ENCODE assay signal across 9 cellular contexts in the genomic region with DNA sequence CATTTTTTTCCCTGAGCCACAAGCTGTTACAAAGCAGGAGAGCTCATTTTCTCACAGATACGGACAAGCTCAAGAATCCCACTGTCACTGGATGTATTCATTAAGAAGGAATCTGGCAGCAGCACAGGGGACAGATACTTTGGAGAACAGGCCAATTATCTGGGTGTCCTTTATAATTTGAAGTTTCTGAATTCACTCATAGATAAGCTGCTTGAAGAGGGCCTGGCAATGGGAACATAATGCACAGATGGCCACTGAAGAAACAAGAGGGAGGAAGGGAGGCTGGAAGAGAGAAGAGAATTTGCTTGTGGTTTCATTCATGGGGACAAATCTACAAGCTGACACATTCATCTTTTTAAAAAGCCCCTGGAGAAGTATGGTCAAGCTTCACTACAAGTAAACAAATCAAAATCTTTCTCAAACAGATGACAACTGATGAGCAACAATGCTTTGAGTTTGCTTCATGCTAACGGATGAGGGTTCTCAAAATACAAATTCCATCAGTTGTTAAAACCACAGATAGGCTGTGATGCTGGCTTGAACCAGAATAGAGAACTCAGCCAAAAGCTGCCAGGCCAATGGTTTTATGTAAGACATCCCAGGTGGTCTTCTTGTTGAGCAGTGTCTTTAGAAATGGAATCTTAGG. TPM values are rescaled to one million over a fixed set of nuclear protein-coding genes. Genes with fewer than 3 reads are reported as not detected.
DNase-seq lines count a peak whose midpoint lies in the region; ATAC-seq and TF ChIP-seq lines count a peak whose summit lies in the region.
"Had no signal": no experiment of that assay in that cellular context is flagged by ENCODE, and none has a peak within 500 bp of the region (broad histone marks: within the 10 kb centered on the region; RNA-seq: fewer than 3 reads in every experiment).

No MANE protein-coding gene starts in this region.

- H3K9me3 ChIP-seq in OCI-LY1 (ENCODE audit: low read length), result no peaks in the 10 kb centered on the region
- H3K9me3 ChIP-seq in skeletal muscle tissue (ENCODE audit: control insufficient read depth in 3 of 3, low read length in 3 of 3), result no peaks in the 10 kb centered on the region
- H3K9me3 ChIP-seq: A549 had no signal

- H3K27me3 Mint-ChIP-seq in activated CD4-positive, alpha-beta T cell treated with anti-CD3 and anti-CD28 coated beads, Interleukin-2, amount 10 ng/mL, durations not matched to agents 24 days and 14 days, result no peaks in the 10 kb centered on the region
- H3K27me3 Mint-ChIP-seq in activated CD4-positive, alpha-beta T cell treated with anti-CD3 and anti-CD28 coated beads for 36 hours, result no peaks in the 10 kb centered on the region

- H3K4me1 ChIP-seq in OCI-LY1 (ENCODE audit: insufficient read depth, low read length, severe bottlenecking) (peaks cover 100% of the 10 kb centered on the region), skeletal muscle tissue (ENCODE audit: control insufficient read depth in 3 of 3, insufficient read depth in 3 of 3, low read length in 3 of 3) (peaks cover 0 to 10% (median 7%) of the 10 kb centered on the region in 3 donors)
- H3K4me1 ChIP-seq: A549 had no signal

- H3K4me3 Mint-ChIP-seq in activated CD4-positive, alpha-beta T cell treated with anti-CD3 and anti-CD28 coated beads, Interleukin-2, amount 10 ng/mL, durations not matched to agents 24 days and 14 days, result peak overlapping the region; percentile 5
- H3K4me3 Mint-ChIP-seq in activated CD4-positive, alpha-beta T cell treated with anti-CD3 and anti-CD28 coated beads for 36 hours, result no peak overlapping the region

- intact Hi-C loops in activated CD4-positive, alpha-beta T cell treated with anti-CD3 and anti-CD28 coated beads, Interleukin-2, amount 10 ng/mL, durations not matched to agents 24 days and 14 days (cut with micrococcal nuclease), result no loop called here
- intact Hi-C loops in activated CD4-positive, alpha-beta T cell treated with anti-CD3 and anti-CD28 coated beads for 36 hours (cut with DNase I, micrococcal nuclease), result no loop called here
- intact Hi-C loops in Right ventricle myocardium superior (cut with DNase I), result no loop called here

- peaks cover 61% of the 10 kb centered on the region for H3K36me3 Mint-ChIP-seq in activated CD4-positive, alpha-beta T cell treated with anti-CD3 and anti-CD28 coated beads, Interleukin-2, amount 10 ng/mL, durations not matched to agents 24 days and 14 days (ENCODE audit: low read depth)
- H3K36me3 Mint-ChIP-seq in activated CD4-positive, alpha-beta T cell treated with anti-CD3 and anti-CD28 coated beads for 36 hours (ENCODE audit: low read depth), result peaks cover 59% of the 10 kb centered on the region

- peaks cover 100% of the 10 kb centered on the region for H3K79me2 ChIP-seq in OCI-LY1 (ENCODE audit: insufficient read depth, low read length)

- H3K9me2 ChIP-seq in OCI-LY1 (ENCODE audit: low read depth, low read length), result no peaks in the 10 kb centered on the region

- no peak for DNase-seq in activated CD4-positive, alpha-beta T cell treated with anti-CD3 and anti-CD28 coated beads, Interleukin-2, amount 10 ng/mL, durations not matched to agents 24 days and 14 days
- no peak for DNase-seq in activated CD4-positive, alpha-beta T cell treated with anti-CD3 and anti-CD28 coated beads for 36 hours
- DNase-seq in Right ventricle myocardium superior, result no peak
- no peak for DNase-seq in NCI-H1930 (lab: John Stamatoyannopoulos, UW)
- DNase-seq in activated CD4-positive, CD25-positive, alpha-beta regulatory T cell treated with anti-CD3 and anti-CD28 coated beads, Interleukin-2, amount 50 U/mL, for 72 hours, result no peak

- peaks cover 97% of the 10 kb centered on the region for H3K36me3 ChIP-seq in OCI-LY1 (ENCODE audit: insufficient read depth, low read length)
- H3K36me3 ChIP-seq in skeletal muscle tissue (ENCODE audit: control insufficient read depth in 3 of 3, insufficient read depth in 3 of 3, low read length in 3 of 3), result no peaks in the 10 kb centered on the region

- H3F3A ChIP-seq in OCI-LY1 (ENCODE audit: insufficient read depth, low read length), result no peaks in the 10 kb centered on the region

- H3K4me2 ChIP-seq in OCI-LY1 (ENCODE audit: low read length), result peak overlapping the region; percentile 62
- H3K4me2 ChIP-seq: A549 had no signal

- H2AFZ ChIP-seq in OCI-LY1 (ENCODE audit: low read length), result no peak overlapping the region

- H3K9ac ChIP-seq in OCI-LY1 (ENCODE audit: low read length) (peak overlapping the region; percentile 19; the same call in 1 of the 2 replicates), skeletal muscle tissue (ENCODE audit: low read depth in 1 of 3, low read length in 3 of 3) (no peak overlapping the region)

- H3K27ac Mint-ChIP-seq in activated CD4-positive, alpha-beta T cell treated with anti-CD3 and anti-CD28 coated beads, Interleukin-2, amount 10 ng/mL, durations not matched to agents 24 days and 14 days, result no peak overlapping the region
- no peak overlapping the region for H3K27ac Mint-ChIP-seq in activated CD4-positive, alpha-beta T cell treated with anti-CD3 and anti-CD28 coated beads for 36 hours

- H3K4me3 ChIP-seq in OCI-LY1 (ENCODE audit: low read depth, low read length, poor library complexity, severe bottlenecking), result peak overlapping the region; percentile 46
- H3K4me3 ChIP-seq in skeletal muscle tissue (ENCODE audit: low read length in 3 of 3), result no peak overlapping the region
- H3K4me3 ChIP-seq: A549 had no signal

- no peaks in the 10 kb centered on the region for H3K27me3 ChIP-seq in OCI-LY1 (ENCODE audit: insufficient read depth, low read length)
- no peaks in the 10 kb centered on the region for H3K27me3 ChIP-seq in skeletal muscle tissue (ENCODE audit: control insufficient read depth in 3 of 3, insufficient read depth in 3 of 3, low read length in 3 of 3)

- no peak for ATAC-seq in activated CD4-positive, alpha-beta T cell treated with anti-CD3 and anti-CD28 coated beads for 36 hours
- peak; percentile 79 for ATAC-seq in Right ventricle myocardium superior (ENCODE audit: poor library complexity)
- ATAC-seq in HG03457 (IDR thresholded peaks at IDR 0.05; ENCODE audit: unreplicated experiment), result no peak
- ATAC-seq: A549 had no signal

- CTCF ChIA-PET in activated CD4-positive, alpha-beta T cell treated with anti-CD3 and anti-CD28 coated beads for 36 hours (lab: Charles Lee), result interaction anchor here (0.6 to 4.9 kb wide), 7 partner anchors 10 to 176 kb away, joined by 3 to 31 read pairs (median 5); no protein-coding TSS in a partner anchor

- H4K20me1 ChIP-seq in OCI-LY1 (ENCODE audit: insufficient read depth, low read length), result no peaks in the 10 kb centered on the region

- POLR2A ChIA-PET in activated CD4-positive, alpha-beta T cell treated with anti-CD3 and anti-CD28 coated beads for 36 hours (lab: Charles Lee), result no interaction called here

- TF ChIP-seq CTCF in OCI-LY1 (IDR thresholded peaks at IDR 0.05; ENCODE audit: low read length), result no peak

- peaks cover 74% of the 10 kb centered on the region for H3K4me1 Mint-ChIP-seq in activated CD4-positive, alpha-beta T cell treated with anti-CD3 and anti-CD28 coated beads, Interleukin-2, amount 10 ng/mL, durations not matched to agents 24 days and 14 days
- peaks cover 83% of the 10 kb centered on the region for H3K4me1 Mint-ChIP-seq in activated CD4-positive, alpha-beta T cell treated with anti-CD3 and anti-CD28 coated beads for 36 hours

- H3K27ac ChIP-seq in OCI-LY1 (ENCODE audit: low read depth, low read length, poor library complexity, severe bottlenecking), result peak overlapping the region; percentile 15
- H3K27ac ChIP-seq in skeletal muscle tissue (ENCODE audit: low read depth, low read length), result peak overlapping the region; percentile 12
- H3K27ac ChIP-seq: A549 had no signal

- H3K9me3 Mint-ChIP-seq in activated CD4-positive, alpha-beta T cell treated with anti-CD3 and anti-CD28 coated beads, Interleukin-2, amount 10 ng/mL, durations not matched to agents 24 days and 14 days, result no peaks in the 10 kb centered on the region
- no peaks in the 10 kb centered on the region for H3K9me3 Mint-ChIP-seq in activated CD4-positive, alpha-beta T cell treated with anti-CD3 and anti-CD28 coated beads for 36 hours (ENCODE audit: low read depth)

RNA-seq across cellular contexts. Expression of gene BCL2, which starts 11.9 kb away (rescaled TPM):
- total RNA-seq in activated CD4-positive, alpha-beta T cell treated with anti-CD3 and anti-CD28 coated beads, Interleukin-2, amount 10 ng/mL, durations not matched to agents 24 days and 14 days, result 80.5 and 81.3 TPM in 2 replicates
- total RNA-seq in activated CD4-positive, alpha-beta T cell treated with anti-CD3 and anti-CD28 coated beads for 36 hours, result 10 to 100 TPM; 66.0 to 88.9 TPM
- total RNA-seq in Right ventricle myocardium superior (9.0 TPM), skeletal muscle tissue (39.1 TPM)

RNA-seq across cellular contexts. Expression of gene KDSR, which starts 59.3 kb away (rescaled TPM):
- 83.9 and 86.9 TPM in 2 replicates for total RNA-seq in activated CD4-positive, alpha-beta T cell treated with anti-CD3 and anti-CD28 coated beads, Interleukin-2, amount 10 ng/mL, durations not matched to agents 24 days and 14 days
- total RNA-seq in activated CD4-positive, alpha-beta T cell treated with anti-CD3 and anti-CD28 coated beads for 36 hours, result 10 to 100 TPM; 72.6 to 78.6 TPM
- 29.2 TPM for total RNA-seq in Right ventricle myocardium superior
- total RNA-seq in skeletal muscle tissue, result 12.5 TPM
